In genomic region chr9:69324549-69325401, GRCh38 we compare ENCODE assay signal across 8 cellular contexts. TPM values are rescaled to one million over a fixed set of nuclear protein-coding genes. Genes with fewer than 3 reads are reported as not detected.
A peak's percentile ranks its signal among the peaks of the same experiment; 100 is the strongest.
DNase-seq lines count a peak whose midpoint lies in the region; ATAC-seq and TF ChIP-seq lines count a peak whose summit lies in the region.

A gene with protein sequence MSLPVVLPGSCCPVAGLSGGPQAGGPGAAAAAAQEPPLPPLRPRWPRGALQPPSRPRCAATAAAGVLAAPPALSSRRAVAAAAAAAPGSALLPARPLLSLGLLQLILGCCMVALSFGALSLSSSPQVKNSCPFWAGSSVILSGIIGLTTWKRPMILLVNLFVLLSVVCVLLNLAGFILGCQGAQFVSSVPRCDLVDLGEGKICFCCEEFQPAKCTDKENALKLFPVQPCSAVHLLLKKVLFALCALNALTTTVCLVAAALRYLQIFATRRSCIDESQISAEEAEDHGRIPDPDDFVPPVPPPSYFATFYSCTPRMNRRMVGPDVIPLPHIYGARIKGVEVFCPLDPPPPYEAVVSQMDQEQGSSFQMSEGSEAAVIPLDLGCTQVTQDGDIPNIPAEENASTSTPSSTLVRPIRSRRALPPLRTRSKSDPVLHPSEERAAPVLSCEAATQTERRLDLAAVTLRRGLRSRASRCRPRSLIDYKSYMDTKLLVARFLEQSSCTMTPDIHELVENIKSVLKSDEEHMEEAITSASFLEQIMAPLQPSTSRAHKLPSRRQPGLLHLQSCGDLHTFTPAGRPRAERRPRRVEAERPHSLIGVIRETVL (plus strand): TSS chr9:69325215. CDS start chr9:69325310, 95 bp downstream.

- WGBS in ectodermal cell, 2 experiments = 0% methylated on average over 81 of the region's 81 CpGs
- 0 to 7% methylated on average over 24 to 42 of the region's 81 CpGs for WGBS in lower leg skin, 2 donors

- DNase-seq in Caki2 (ENCODE audit: low read depth) (peak; percentile 74), NT2/D1 (ENCODE audit: low read depth, low spot score) (peak; percentile 74), lower leg skin (ENCODE audit: low spot score in 2 of 2) (peak in 1 of 2 donors; percentile 90)
- no peak for DNase-seq in NK-92 treated with Interleukin-12 subunit alpha and Interleukin-12 subunit beta, amount 100 ng/mL, for 24 hours (lab: John Stamatoyannopoulos, UW)

- no peak for TF ChIP-seq POLR2A in lower leg skin (IDR thresholded peaks at IDR 0.05)

- H3K4me1 ChIP-seq in NT2/D1 (ENCODE audit: insufficient read depth, insufficient read length) = no peaks in the 10 kb centered on the region
- H3K4me1 ChIP-seq in ectodermal cell (ENCODE audit: control insufficient read depth, insufficient read depth, low read length) = peaks cover 4% of the 10 kb centered on the region

- peak within 1 kb of the TSS; percentile 65 for H3K4me3 ChIP-seq in NT2/D1 (ENCODE audit: insufficient read length, low read depth)
- H3K4me3 ChIP-seq in ectodermal cell (ENCODE audit: insufficient read depth, low read depth, low read length) = peak within 1 kb of the TSS; percentile 49
- peak within 1 kb of the TSS; percentile 40 for H3K4me3 ChIP-seq in lower leg skin (ENCODE audit: low read depth, poor library complexity, severe bottlenecking)

- H3K9ac ChIP-seq in NT2/D1 (ENCODE audit: insufficient read length, low read depth) = peak within 1 kb of the TSS; percentile 79

- H3K9me3 ChIP-seq in NT2/D1 (ENCODE audit: insufficient read depth, low read length) (no peaks in the 10 kb centered on the region), ectodermal cell (ENCODE audit: control insufficient read depth, low read length) (no peaks in the 10 kb centered on the region)

- H3K36me3 ChIP-seq in NT2/D1 (ENCODE audit: insufficient read depth, insufficient read length, low read length) (no peaks in the 10 kb centered on the region), ectodermal cell (ENCODE audit: control insufficient read depth, insufficient read depth, low read length) (no peaks in the 10 kb centered on the region)

- H3K27ac ChIP-seq in ectodermal cell (ENCODE audit: insufficient read depth, low read depth, low read length, poor library complexity, severe bottlenecking) = no peak within 1 kb of the TSS
- peak within 1 kb of the TSS; percentile 17 for H3K27ac ChIP-seq in temporal lobe (ENCODE audit: low read depth, low read length)

- TF ChIP-seq CTCF in lower leg skin (IDR thresholded peaks at IDR 0.05) = no peak

- H3K27me3 ChIP-seq in NT2/D1 (ENCODE audit: insufficient read depth, insufficient read length) (peaks cover 49% of the 10 kb centered on the region), ectodermal cell (ENCODE audit: control insufficient read depth, insufficient read depth, low read length, poor library complexity, severe bottlenecking) (peaks cover 59% of the 10 kb centered on the region)

- intact Hi-C loops in lower leg skin (cut with DNase I; ENCODE audit: low total_unique reads) = no loop called here

- peak; percentile 60 for ATAC-seq in HG02678 (IDR thresholded peaks at IDR 0.05; ENCODE audit: unreplicated experiment)
- no peak for ATAC-seq in activated CD4-positive, CD25-positive, alpha-beta regulatory T cell treated with anti-CD3 and anti-CD28 coated beads, Interleukin-2, amount 50 U/mL, for 24 hours

- in situ Hi-C loops in Caki2 (cut with HindIII; ENCODE audit: low pct_unique_long_range_greater_than_20kb, low sequenced_read_pairs) = no loop called here

RNA-seq across cellular contexts. Expression of the gene that starts here (rescaled TPM):
- total RNA-seq in Caki2 (2014; rRNA removed; shearing (Covaris generic); ENCODE audit: low replicate concordance) = not detected in 2 replicates
- polyA plus RNA-seq in ectodermal cell (2013, experiment 1 of 4) = 0.50 TPM
- 0.60 TPM for polyA plus RNA-seq in ectodermal cell (2013, experiment 2 of 4)
- polyA plus RNA-seq in ectodermal cell (2013, experiment 3 of 4) = 0.37 TPM
- polyA plus RNA-seq in ectodermal cell (2013, experiment 4 of 4) = 0.41 TPM
- total RNA-seq in lower leg skin (10 to 100 TPM; 12.7 to 19.1 (median 16.3) TPM), temporal lobe (3.2 TPM)

Comparison
In these comparisons a context has a peak if more than half of its experiments do, and no peak if none do; other contexts are left out.
1. Peak in DNase-seq in Caki2; RNA of the gene not detected or under 1 TPM.